In the genomic region with DNA sequence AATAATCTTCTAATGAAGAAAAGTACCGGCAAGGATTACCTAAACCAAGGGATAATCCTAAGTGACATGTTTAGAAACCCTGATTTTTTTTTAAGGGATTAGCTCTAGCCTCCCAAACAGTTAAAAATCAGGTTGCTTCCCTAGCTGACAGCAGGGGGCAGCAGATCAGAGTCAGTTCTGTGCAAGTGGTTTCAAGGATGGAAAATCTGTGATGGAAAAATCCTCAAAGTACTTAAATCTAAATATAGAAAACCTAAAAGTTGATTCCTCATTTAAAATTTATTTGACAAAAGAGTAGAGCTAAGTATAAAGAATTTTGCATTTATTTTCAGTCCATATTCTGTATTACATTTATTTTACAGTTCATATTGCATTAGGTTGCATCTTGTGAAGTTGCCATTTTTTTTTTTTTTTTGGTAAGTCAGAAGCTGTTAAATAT, we compare ENCODE assay signal across 8 cellular contexts.
DNase-seq lines count a peak whose midpoint lies in the region; ATAC-seq and TF ChIP-seq lines count a peak whose summit lies in the region.

No MANE protein-coding gene starts in this region.

- no peak for TF ChIP-seq EP300 in ovary (IDR thresholded peaks at IDR 0.05)

- no peaks in the 10 kb centered on the region for H3K27me3 ChIP-seq in ovary

- 28 to 39% (median 37%) methylated on average over 1 of the region's 1 CpG for WGBS in ovary, 3 donors

- ATAC-seq in GM18502 (IDR thresholded peaks at IDR 0.05; ENCODE audit: poor library complexity, unreplicated experiment) (peak; percentile 75), HG03442 (IDR thresholded peaks at IDR 0.05; ENCODE audit: unreplicated experiment) (peak; percentile 64), HG03139 (IDR thresholded peaks at IDR 0.05; ENCODE audit: unreplicated experiment) (no peak)

- intact Hi-C loops in ovary (cut with DNase I), result loop anchor here in 3 of 4 donors (5.0 to 10.0 kb wide), 2 partner anchors 666 to 668 kb away; no protein-coding TSS in a partner anchor

- H3K9me3 ChIP-seq in ovary, result no peaks in the 10 kb centered on the region

- no peak overlapping the region for H3K4me3 ChIP-seq in ovary

- peak; percentile 18 to 47 (median 24) for TF ChIP-seq CTCF in ovary (IDR thresholded peaks at IDR 0.05)

- DNase-seq in AG08396 (ENCODE audit: low spot score) (peak; percentile 61), NCI-H748 (lab: John Stamatoyannopoulos, UW; ENCODE audit: unreplicated experiment) (peak; percentile 50), fibroblast of peridontal ligament (ENCODE audit: extremely low read depth) (peak; percentile 78), ovary (peak; percentile 38 to 66 (median 64))
- peak; percentile 27 for DNase-seq in activated CD8-positive, alpha-beta memory T cell treated with anti-CD3 and anti-CD28 coated beads, Interleukin-2, amount 50 U/mL, for 4 hours

- TF ChIP-seq POLR2A in ovary (IDR thresholded peaks at IDR 0.05), result no peak

- no peaks in the 10 kb centered on the region for H3K36me3 ChIP-seq in ovary

- no peak overlapping the region for H3K27ac ChIP-seq in ovary

- no peaks in the 10 kb centered on the region for H3K4me1 ChIP-seq in ovary (ENCODE audit: insufficient read depth)

Comparison
In these comparisons a context has a peak if more than half of its experiments do, and no peak if none do; other contexts are left out.
1. DNase-seq: peak in every context shown above with its lines; median percentile 78 in fibroblast of peridontal ligament; 64 in ovary; 61 in AG08396; 50 in NCI-H748; 27 in activated CD8-positive, alpha-beta memory T cell treated with anti-CD3 and anti-CD28 coated beads, Interleukin-2, amount 50 U/mL, for 4 hours.